11 cellular contexts compared by ENCODE assay signal in the genomic region with DNA sequence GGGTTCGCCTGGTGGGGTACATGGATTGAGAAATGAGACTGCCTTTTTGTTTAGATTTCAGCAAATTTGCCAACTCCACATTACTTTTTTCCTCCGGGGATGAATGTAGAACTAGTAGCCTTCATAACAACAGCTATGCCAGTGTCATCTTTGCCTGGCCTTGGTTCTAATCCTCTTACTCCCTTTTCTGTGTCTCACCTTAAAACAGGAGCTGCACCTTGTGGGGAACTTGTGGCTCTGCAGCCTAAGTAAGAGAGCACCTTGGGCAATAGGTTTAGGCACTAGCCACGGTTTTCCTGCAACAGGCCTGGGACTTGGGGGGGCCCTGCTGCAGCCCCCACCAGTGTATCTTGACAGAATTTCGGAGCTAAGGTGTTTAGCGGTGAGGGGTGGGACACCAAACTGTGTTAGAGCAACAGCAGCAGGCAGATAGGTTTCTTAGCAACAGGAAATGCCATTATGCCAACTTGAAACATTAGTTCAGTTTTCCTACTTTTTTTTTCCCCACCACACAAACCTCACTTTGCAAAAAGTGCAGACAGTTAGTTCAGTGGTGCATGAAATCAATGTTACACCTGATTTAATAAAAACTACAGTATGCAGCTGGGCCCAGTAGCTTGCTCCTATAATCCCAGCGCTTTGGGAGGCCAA.
DNase-seq lines count a peak whose midpoint lies in the region; TF ChIP-seq lines count a peak whose summit lies in the region.
"Had no signal": no experiment of that assay in that cellular context is flagged by ENCODE, and none has a peak within 500 bp of the region (broad histone marks: within the 10 kb centered on the region; RNA-seq: fewer than 3 reads in every experiment).

No MANE protein-coding gene starts in this region.

- H3K9ac ChIP-seq in mesendoderm (ENCODE audit: low read length) = no peak overlapping the region
- H3K9ac ChIP-seq: SK-N-SH had no signal

- no peak overlapping the region for H2BK120ac ChIP-seq in mesendoderm (ENCODE audit: low read depth, low read length)

- no peak overlapping the region for H3K23ac ChIP-seq in mesendoderm (ENCODE audit: low read length)

- no peak overlapping the region for H3K56ac ChIP-seq in mesendoderm (ENCODE audit: low read length)

- no peaks in the 10 kb centered on the region for H3K79me1 ChIP-seq in mesendoderm (ENCODE audit: low read length)

- no peak overlapping the region for H3K4me2 ChIP-seq in mesendoderm (ENCODE audit: low read length)
- H3K4me2 ChIP-seq: SK-N-SH had no signal

- no CpG with 5 or more reads among the region's 6 CpGs for WGBS in mesendoderm (ENCODE audit: extremely low coverage, insufficient coverage, low lambda C conversion rate)

- no peak overlapping the region for H3K18ac ChIP-seq in mesendoderm (ENCODE audit: low read length)

- H3K27me3 ChIP-seq in H7 (ENCODE audit: control insufficient read depth, insufficient read depth, low read length) = no peaks in the 10 kb centered on the region
- H3K27me3 ChIP-seq in ascending aorta = no peaks in the 10 kb centered on the region
- H3K27me3 ChIP-seq in mesendoderm (ENCODE audit: insufficient read depth, low read length, poor library complexity) = no peaks in the 10 kb centered on the region

- H4K5ac ChIP-seq in mesendoderm (ENCODE audit: low read length) = no peak overlapping the region

- no peak overlapping the region for H3K4ac ChIP-seq in mesendoderm (ENCODE audit: low read depth, low read length)

- no peak overlapping the region for H2BK5ac ChIP-seq in mesendoderm (ENCODE audit: low read length)

- intact Hi-C loops in ascending aorta (cut with DNase I) = no loop called here

- TF ChIP-seq CTCF in ascending aorta (IDR thresholded peaks at IDR 0.05) = no peak

- no peak overlapping the region for H2BK15ac ChIP-seq in mesendoderm (replicated peaks; ENCODE audit: low read depth)

- no peak overlapping the region for H2AK5ac ChIP-seq in mesendoderm (ENCODE audit: low read length)

- no peak overlapping the region for H4K8ac ChIP-seq in mesendoderm (ENCODE audit: low read depth, low read length)

- H3K9me3 ChIP-seq in ascending aorta = no peaks in the 10 kb centered on the region
- H3K9me3 ChIP-seq: SK-N-SH had no signal

- no peaks in the 10 kb centered on the region for H3K36me3 ChIP-seq in H7 (replicated peaks; ENCODE audit: control insufficient read depth, insufficient read depth, low read length)
- H3K36me3 ChIP-seq in ascending aorta = no peaks in the 10 kb centered on the region
- H3K36me3 ChIP-seq in mesendoderm (ENCODE audit: control insufficient read depth, insufficient read depth, low read length) = no peaks in the 10 kb centered on the region

- H3K27ac ChIP-seq in ascending aorta (peak overlapping the region; percentile 56 to 83), mesendoderm (ENCODE audit: low read depth, low read length) (no peak overlapping the region)

- no peaks in the 10 kb centered on the region for H3K79me2 ChIP-seq in mesendoderm (ENCODE audit: control insufficient read depth, insufficient read depth, low read length)

- H3K4me1 ChIP-seq in ascending aorta = peaks cover 22 to 43% of the 10 kb centered on the region in 2 donors
- no peaks in the 10 kb centered on the region for H3K4me1 ChIP-seq in mesendoderm (ENCODE audit: control insufficient read depth, low read depth, low read length)

- H3K4me3 ChIP-seq in H7 (ENCODE audit: insufficient read depth, low read depth, low read length) (no peak overlapping the region), ascending aorta (no peak overlapping the region), mesendoderm (ENCODE audit: low read length) (no peak overlapping the region)

- DNase-seq in Daoy (ENCODE audit: low read depth) (peak; percentile 15), H7 (peak; percentile 59), ascending aorta (ENCODE audit: low spot score in 2 of 2) (no peak), mesendoderm (peak; percentile 44), NCI-H2029 (lab: John Stamatoyannopoulos, UW) (no peak), NCI-H2081 (lab: John Stamatoyannopoulos, UW) (no peak)
- DNase-seq in activated CD4-positive, alpha-beta T cell treated with anti-CD3 and anti-CD28 coated beads for 1 hour = no peak
- DNase-seq: activated CD8-positive, alpha-beta memory T cell treated with anti-CD3 and anti-CD28 coated beads, Interleukin-2, amount 50 U/mL, for 48 hours; C1 segment of cervical spinal cord; SK-N-SH; stimulated activated naive CD8-positive, alpha-beta T cell treated with anti-CD3 and anti-CD28 coated beads, Interleukin-15, amount 100 ng/mL, for 72 hours had no signal

Comparison
In these comparisons a context has a peak if more than half of its experiments do, and no peak if none do; other contexts are left out.
1. DNase-seq: peak in Daoy (single experiment), H7 (single experiment) and mesendoderm (single experiment); none in ascending aorta (0 of 2), activated CD4-positive, alpha-beta T cell treated with anti-CD3 and anti-CD28 coated beads for 1 hour (single experiment), NCI-H2029 (single experiment) and NCI-H2081 (0 of 2).